8 cellular contexts compared by ENCODE assay signal in the genomic region with DNA sequence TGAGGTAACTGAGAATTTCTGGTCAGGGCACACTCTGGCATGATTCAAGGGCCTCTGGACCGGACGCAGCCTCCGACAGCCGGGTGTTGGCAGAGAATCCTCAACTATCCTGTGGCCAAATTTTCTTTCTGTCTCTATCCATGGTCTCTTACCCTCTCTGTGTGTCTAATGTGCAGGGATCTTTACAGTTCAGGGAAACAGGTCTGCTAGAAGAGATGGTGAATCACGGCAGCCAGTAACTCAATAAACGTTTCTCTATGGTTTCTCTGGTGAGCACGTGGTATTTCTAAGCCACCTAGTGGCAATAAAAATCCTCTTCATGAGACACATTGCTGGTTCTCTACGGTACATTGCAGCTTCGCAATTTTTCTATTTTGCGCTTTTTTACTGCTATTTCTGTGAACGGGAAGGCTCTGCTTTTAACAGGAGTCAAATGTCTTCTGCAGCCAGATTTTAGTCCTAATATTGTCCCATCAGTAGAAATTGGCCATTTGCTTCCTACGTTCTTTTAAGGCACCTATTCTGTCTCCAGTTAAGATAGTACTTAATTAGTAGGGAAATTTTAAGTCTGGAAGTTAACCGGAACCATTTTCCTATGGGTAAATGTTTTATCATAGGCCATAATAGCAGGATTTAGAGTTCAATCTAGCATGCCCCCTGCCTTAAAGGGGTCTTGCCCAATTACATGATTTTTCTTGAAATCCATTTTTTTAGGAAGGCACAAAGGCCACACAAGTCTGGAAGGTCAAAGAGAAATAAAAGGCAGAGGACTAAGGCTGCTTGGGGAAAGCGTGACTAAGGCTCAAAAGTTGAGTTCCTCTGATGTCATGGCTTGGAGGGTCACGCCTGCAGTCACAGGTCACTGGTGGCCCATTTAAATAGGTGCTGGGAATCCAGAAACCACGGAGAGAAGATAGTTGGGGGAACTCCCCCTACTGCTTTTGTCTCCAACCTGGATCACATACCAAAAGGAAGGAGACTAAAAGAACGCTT. TPM values are rescaled to one million over a fixed set of nuclear protein-coding genes. Genes with fewer than 3 reads are reported as not detected.
DNase-seq lines count a peak whose midpoint lies in the region; ATAC-seq, FAIRE-seq and TF ChIP-seq lines count a peak whose summit lies in the region.

No MANE protein-coding gene starts in this region.

- no peaks in the 10 kb centered on the region for H3K9me3 ChIP-seq in mammary epithelial cell (replicated peaks; ENCODE audit: insufficient read depth, low read length)

- H3K4me1 ChIP-seq in mammary epithelial cell (ENCODE audit: insufficient read depth, low read length) = no peaks in the 10 kb centered on the region

- WGBS in mammary epithelial cell (ENCODE audit: low coverage, missing lambda C conversion rate) = 44% methylated on average over 16 of the region's 17 CpGs

- H3K36me3 ChIP-seq in mammary epithelial cell (ENCODE audit: insufficient read depth, low read length) = no peaks in the 10 kb centered on the region
- no peaks in the 10 kb centered on the region for H3K36me3 ChIP-seq in kidney epithelial cell (ENCODE audit: control insufficient read depth, insufficient read depth, low read length)

- no peak for TF ChIP-seq POLR2A in H54 (IDR thresholded peaks at IDR 0.05; ENCODE audit: low read depth, low read length)

- FAIRE-seq in D721Med (lab: Jason Lieb, UNC) (no peak), H54 (lab: Jason Lieb, UNC) (peak; percentile 87)

- DNase-seq in D721Med (ENCODE audit: insufficient read length, low spot score) (no peak), H54 (ENCODE audit: insufficient read length, low spot score) (peak; percentile 45), RPMI7951 (ENCODE audit: low read depth) (peak; percentile 68), mammary epithelial cell (peak; percentile 71), kidney epithelial cell (ENCODE audit: low read depth) (peak; percentile 57)
- peak; percentile 35 for DNase-seq in stimulated activated CD8-positive, alpha-beta memory T cell treated with anti-CD3 and anti-CD28 coated beads, Interleukin-4, amount 100 ng/mL, for 48 hours

- TF ChIP-seq CTCF in D721Med (IDR thresholded peaks at IDR 0.05; ENCODE audit: insufficient read depth, missing control alignments) (peak; percentile 38), mammary epithelial cell (conservative IDR thresholded peaks at IDR 0.05 in 1 of 2, IDR thresholded peaks at IDR 0.05 in 1 of 2; ENCODE audit: extremely low read depth in 1 of 2, insufficient read depth in 1 of 2, low read depth in 1 of 2, low read length in 2 of 2) (peak; percentile 61 to 62), kidney epithelial cell (IDR thresholded peaks at IDR 0.05; ENCODE audit: insufficient read depth, low read length, poor library complexity, severe bottlenecking) (peak; percentile 63)

- H3K4me2 ChIP-seq in mammary epithelial cell (ENCODE audit: insufficient read depth, low read depth, low read length) = no peak overlapping the region

- no peaks in the 10 kb centered on the region for H4K20me1 ChIP-seq in mammary epithelial cell (ENCODE audit: insufficient read depth, low read length)

- H3K27ac ChIP-seq in mammary epithelial cell (ENCODE audit: insufficient read depth, low read depth, low read length) = no peak overlapping the region

- no peak overlapping the region for H3K9ac ChIP-seq in mammary epithelial cell (ENCODE audit: insufficient read depth, low read length)

- no peaks in the 10 kb centered on the region for H3K79me2 ChIP-seq in mammary epithelial cell (ENCODE audit: insufficient read depth, low read length)

- no peak overlapping the region for H3K4me3 ChIP-seq in mammary epithelial cell (replicated peaks in 1 of 3; ENCODE audit: insufficient read depth in 1 of 3, low read depth in 2 of 3, low read length in 3 of 3)
- no peak overlapping the region for H3K4me3 ChIP-seq in kidney epithelial cell (ENCODE audit: low read depth, low read length)

- H3K27me3 ChIP-seq in mammary epithelial cell (ENCODE audit: insufficient read depth, low read length) (no peaks in the 10 kb centered on the region), kidney epithelial cell (ENCODE audit: control insufficient read depth, insufficient read depth, low read length) (no peaks in the 10 kb centered on the region)

- dilution Hi-C loops in mammary epithelial cell (cut with HindIII; ENCODE audit: low sequenced_read_pairs) = no loop called here

- H2AFZ ChIP-seq in mammary epithelial cell (ENCODE audit: low read depth, low read length) = peak overlapping the region; percentile 86

- intact Hi-C loops in mammary epithelial cell (cut with micrococcal nuclease) = no loop called here

- in situ Hi-C loops in mammary epithelial cell (cut with MboI; ENCODE audit: low sequenced_read_pairs in 2 of 2) = loop anchor here in 1 of 2 donors (25.0 kb wide), 1 partner anchor 127 kb away; no protein-coding TSS in a partner anchor

- ATAC-seq in GM18867 (IDR thresholded peaks at IDR 0.05; ENCODE audit: unreplicated experiment) (no peak), GM21723 (IDR thresholded peaks at IDR 0.05; ENCODE audit: unreplicated experiment) (no peak)

- BruUV-seq in mammary epithelial cell (replicated peaks; lab: Mats Ljungman, UMichigan) = no TSS peak

- CTCF ChIA-PET in mammary epithelial cell (lab: Charles Lee; ENCODE audit: low non-redundant PET) = interaction anchor here (0.7 kb wide), 1 partner anchor 82 kb away, joined by 3 read pairs; no protein-coding TSS in a partner anchor

RNA-seq across cellular contexts. Expression of a gene that starts 31.5 kb away (rescaled TPM):
- 18.4 and 23.7 TPM in 2 replicates for total RNA-seq in RPMI7951 (2014; rRNA removed; shearing (Covaris generic))
- total RNA-seq in mammary epithelial cell = under 1 TPM; 0.12 to 0.33 TPM
- polyA plus RNA-seq in mammary epithelial cell = 1.00 TPM
- polyA minus RNA-seq in mammary epithelial cell = 8.8 TPM
- total RNA-seq in kidney epithelial cell = 47.9 and 60.3 TPM in 2 replicates

RNA-seq across cellular contexts. Expression of a gene that starts 35.3 kb away (rescaled TPM):
- total RNA-seq in RPMI7951 (2014; rRNA removed; shearing (Covaris generic)) = 0.10 TPM in 1 of 2 replicates, not detected in the other
- total RNA-seq in mammary epithelial cell (not detected), kidney epithelial cell (not detected in 2 replicates)
- not detected for polyA plus RNA-seq in mammary epithelial cell
- polyA minus RNA-seq in mammary epithelial cell = not detected

RNA-seq across cellular contexts. Expression of a gene that starts 47.5 kb away (rescaled TPM):
- 0.20 TPM in 1 of 2 replicates, not detected in the other for total RNA-seq in RPMI7951 (2014; rRNA removed; shearing (Covaris generic))
- not detected for total RNA-seq in mammary epithelial cell
- not detected for polyA plus RNA-seq in mammary epithelial cell
- not detected for polyA minus RNA-seq in mammary epithelial cell
- total RNA-seq in kidney epithelial cell = 0.27 and 1.0 TPM in 2 replicates

Comparison
In these comparisons a context has a peak if more than half of its experiments do, and no peak if none do; other contexts are left out.
1. RNA of a gene that starts 31.5 kb away (total RNA-seq): 47.9 to 60.3 TPM in kidney epithelial cell and 18.4 to 23.7 TPM in RPMI7951; 0.12 to 0.33 TPM in mammary epithelial cell; every median in the first group is over 10 times any median in the second.
2. Peak in every context shown above with its lines, with median percentiles within 50 percentile points of each other: CTCF ChIP-seq.